Comparison of ENCODE assay signal across 1 cellular context in the genomic region with DNA sequence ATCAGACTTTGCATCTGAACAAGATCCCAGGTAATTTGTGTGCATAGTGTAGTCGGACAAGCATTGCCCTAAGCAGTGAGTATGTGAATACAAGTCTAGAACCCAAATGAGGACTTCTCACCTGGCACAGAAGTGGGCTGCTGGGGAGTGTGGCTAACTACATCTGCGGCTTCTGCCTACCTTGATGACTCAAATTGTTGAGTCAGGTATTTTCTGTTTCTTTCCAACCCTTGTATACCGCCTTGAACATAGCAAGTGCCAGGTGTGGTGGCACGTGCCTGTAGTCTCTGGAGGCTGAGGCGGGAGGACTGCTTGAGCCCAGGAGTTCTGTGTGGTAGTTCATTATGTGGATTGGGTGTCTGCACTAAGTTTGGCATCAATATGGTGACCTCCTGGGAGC.
TF ChIP-seq lines count a peak whose summit lies in the region.

No MANE protein-coding gene starts in this region.

TF ChIP-seq in HepG2, 621 proteins besides CTCF, POLR2A, EP300 and RAD21:
- TF ChIP-seq, protein P1, sequence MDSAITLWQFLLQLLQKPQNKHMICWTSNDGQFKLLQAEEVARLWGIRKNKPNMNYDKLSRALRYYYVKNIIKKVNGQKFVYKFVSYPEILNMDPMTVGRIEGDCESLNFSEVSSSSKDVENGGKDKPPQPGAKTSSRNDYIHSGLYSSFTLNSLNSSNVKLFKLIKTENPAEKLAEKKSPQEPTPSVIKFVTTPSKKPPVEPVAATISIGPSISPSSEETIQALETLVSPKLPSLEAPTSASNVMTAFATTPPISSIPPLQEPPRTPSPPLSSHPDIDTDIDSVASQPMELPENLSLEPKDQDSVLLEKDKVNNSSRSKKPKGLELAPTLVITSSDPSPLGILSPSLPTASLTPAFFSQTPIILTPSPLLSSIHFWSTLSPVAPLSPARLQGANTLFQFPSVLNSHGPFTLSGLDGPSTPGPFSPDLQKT (CRISPR knock-in tag; IDR thresholded peaks at IDR 0.05; ENCODE audit: borderline replicate concordance), result no peak
- TF ChIP-seq ZNF747 (CRISPR knock-in tag; IDR thresholded peaks at IDR 0.05; ENCODE audit: borderline replicate concordance) (no peak), MAFF (IDR thresholded peaks at IDR 0.05; ENCODE audit: low read depth, low read length) (peak; percentile 54), NCOR1 (IDR thresholded peaks at IDR 0.05; ENCODE audit: borderline replicate concordance, low read length) (no peak), SCMH1 (CRISPR knock-in tag; IDR thresholded peaks at IDR 0.05; ENCODE audit: borderline replicate concordance) (no peak), RAD51 (IDR thresholded peaks at IDR 0.05; ENCODE audit: borderline replicate concordance) (no peak), ZNF431 (CRISPR knock-in tag; IDR thresholded peaks at IDR 0.05; ENCODE audit: borderline replicate concordance, low read depth) (no peak), MAFK (conservative IDR thresholded peaks at IDR 0.05 in 1 of 2, IDR thresholded peaks at IDR 0.05 in 1 of 2; ENCODE audit: low read length in 2 of 2) (peak; percentile 55 to 75), ZNF570 (CRISPR knock-in tag; IDR thresholded peaks at IDR 0.05; ENCODE audit: borderline replicate concordance) (no peak), ZNF761 (CRISPR knock-in tag; conservative IDR thresholded peaks at IDR 0.05) (no peak)
